ENCODE assay signal across 8 cellular contexts in the genomic region with DNA sequence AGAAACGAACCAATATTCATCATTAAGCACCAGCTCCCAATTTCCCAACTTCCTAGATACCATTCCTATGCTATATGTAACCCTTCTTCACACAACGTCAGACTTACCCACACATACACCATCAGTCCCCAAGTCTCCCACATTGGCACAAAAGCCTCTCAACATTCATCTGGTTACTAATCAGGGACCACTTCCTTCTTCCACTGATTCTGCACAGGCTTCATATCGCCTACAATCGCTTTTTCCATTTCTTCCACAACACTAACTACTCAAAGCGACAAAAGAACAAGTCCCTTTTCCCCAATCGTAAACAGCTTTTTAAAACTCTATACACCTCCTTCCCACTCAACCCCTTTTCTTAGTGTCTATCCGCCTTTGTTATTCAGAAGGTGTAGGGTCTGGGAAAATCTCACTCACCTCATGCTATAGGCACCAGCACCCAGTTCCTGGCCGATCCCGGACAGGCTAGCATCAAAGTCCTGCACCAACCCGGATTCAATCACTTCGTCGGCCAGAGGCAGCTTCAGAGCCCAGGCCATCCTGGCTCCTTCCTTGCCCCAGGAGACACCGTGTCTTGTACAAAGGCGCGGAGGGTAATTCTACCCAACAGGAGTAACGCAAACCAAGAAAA. TPM values are rescaled to one million over a fixed set of nuclear protein-coding genes. Genes with fewer than 3 reads are reported as not detected.
DNase-seq lines count a peak whose midpoint lies in the region; ATAC-seq and TF ChIP-seq lines count a peak whose summit lies in the region.

No MANE protein-coding gene starts in this region.

- H4K20me1 ChIP-seq in neural progenitor cell (ENCODE audit: low read depth), result peaks cover 9% of the 10 kb centered on the region

- H3K79me2 ChIP-seq in neural progenitor cell (ENCODE audit: low read depth), result peaks cover 55% of the 10 kb centered on the region

- H3K9me3 Mint-ChIP-seq in neural progenitor cell (no peaks in the 10 kb centered on the region), progenitor cell of endocrine pancreas (ENCODE audit: low read depth) (no peaks in the 10 kb centered on the region)

- H3K27ac Mint-ChIP-seq in neural progenitor cell, result no peak overlapping the region
- no peak overlapping the region for H3K27ac Mint-ChIP-seq in progenitor cell of endocrine pancreas

- peak; percentile 1 for ATAC-seq in HG02678 (IDR thresholded peaks at IDR 0.05; ENCODE audit: unreplicated experiment)
- ATAC-seq in GM18498 (IDR thresholded peaks at IDR 0.05; ENCODE audit: unreplicated experiment), result no peak

- H3K4me1 Mint-ChIP-seq in neural progenitor cell (peaks cover 4% of the 10 kb centered on the region), progenitor cell of endocrine pancreas (ENCODE audit: low read depth) (peaks cover 6% of the 10 kb centered on the region)

- H3K36me3 Mint-ChIP-seq in neural progenitor cell (no peaks in the 10 kb centered on the region), progenitor cell of endocrine pancreas (ENCODE audit: insufficient read depth) (no peaks in the 10 kb centered on the region)

- H3K27me3 ChIP-seq in esophagus (ENCODE audit: control insufficient read depth in 1 of 2, insufficient read depth in 2 of 2, low read length in 2 of 2) (no peaks in the 10 kb centered on the region), neural progenitor cell (peaks cover 8% of the 10 kb centered on the region)

- POLR2A ChIA-PET in RWPE1 (lab: Yijun Ruan, JAX; ENCODE audit: low non-redundant PET), result interaction anchor here (0.5 to 1.5 kb wide), 4 partner anchors 23 to 89 kb away, joined by 3 to 5 read pairs (median 4); partner anchors contain the start of gene DAZAP2

- H3K36me3 ChIP-seq in esophagus (ENCODE audit: control insufficient read depth in 2 of 2, insufficient read depth in 2 of 2, low read length in 1 of 2) (no peaks in the 10 kb centered on the region), neural progenitor cell (no peaks in the 10 kb centered on the region)

- peak overlapping the region; percentile 73 for H3K4me2 ChIP-seq in neural progenitor cell

- peak overlapping the region; percentile 90 for H3K9ac ChIP-seq in neural progenitor cell

- peak overlapping the region; percentile 93 for H2AFZ ChIP-seq in neural progenitor cell (replicated peaks)

- H3K4me3 Mint-ChIP-seq in neural progenitor cell, result no peak overlapping the region
- no peak overlapping the region for H3K4me3 Mint-ChIP-seq in progenitor cell of endocrine pancreas (ENCODE audit: low read depth)

- TF ChIP-seq CTCF in RWPE1 (conservative IDR thresholded peaks at IDR 0.05; ENCODE audit: low read depth) (no peak), neural progenitor cell (IDR thresholded peaks at IDR 0.05) (no peak), progenitor cell of endocrine pancreas (IDR thresholded peaks at IDR 0.05; ENCODE audit: unreplicated experiment) (no peak)

- H3K4me3 ChIP-seq in esophagus (ENCODE audit: low read depth in 1 of 2, low read length in 2 of 2) (peak overlapping the region; percentile 80 to 98), neural progenitor cell (peak overlapping the region; percentile 87)

- CTCF ChIA-PET in RWPE1 (lab: Yijun Ruan, JAX), result no interaction called here

- WGBS in esophagus, 2 donors, result 3 to 4% methylated on average over 16 of the region's 16 CpGs

- H3K27me3 Mint-ChIP-seq in neural progenitor cell (ENCODE audit: insufficient read depth, low read depth), result peaks cover 4% of the 10 kb centered on the region
- H3K27me3 Mint-ChIP-seq in progenitor cell of endocrine pancreas, result peaks cover 6% of the 10 kb centered on the region

- DNase-seq in GM04503 (ENCODE audit: low read depth) (peak; percentile 8), RWPE1 (ENCODE audit: low spot score) (peak; percentile 13), neural progenitor cell (ENCODE audit: low spot score) (peak; percentile 55), progenitor cell of endocrine pancreas (ENCODE audit: low spot score, unreplicated experiment) (no peak), T-helper 9 cell (no peak)

- H3K27ac ChIP-seq in RWPE1 (peak overlapping the region; percentile 93), esophagus (ENCODE audit: low read depth in 2 of 2, low read length in 1 of 2) (peak overlapping the region; percentile 95 to 99), neural progenitor cell (peak overlapping the region; percentile 97)

- H3K4me1 ChIP-seq in esophagus (ENCODE audit: control insufficient read depth in 2 of 2, insufficient read depth in 2 of 2, low read length in 1 of 2), result no peaks in the 10 kb centered on the region
- no peaks in the 10 kb centered on the region for H3K4me1 ChIP-seq in neural progenitor cell

- H3K9me3 ChIP-seq in esophagus (ENCODE audit: control insufficient read depth in 2 of 2, insufficient read depth in 1 of 2, low read depth in 1 of 2, low read length in 1 of 2) (no peaks in the 10 kb centered on the region), neural progenitor cell (ENCODE audit: low read depth) (no peaks in the 10 kb centered on the region)

- peaks cover 27% of the 10 kb centered on the region for H3F3A ChIP-seq in neural progenitor cell (ENCODE audit: low read depth)

RNA-seq across cellular contexts. Expression of gene TFCP2, which starts 0.9 kb away (rescaled TPM):
- 1 to 10 TPM; 7.6 to 9.6 TPM for polyA plus RNA-seq in esophagus
- 19.4 and 28.8 TPM in 2 replicates for total RNA-seq in neural progenitor cell (ENCODE audit: low replicate concordance)
- 40.0 and 44.2 TPM in 2 replicates for total RNA-seq in progenitor cell of endocrine pancreas

RNA-seq across cellular contexts. Expression of gene POU6F1, which starts 45.9 kb away (rescaled TPM):
- polyA plus RNA-seq in esophagus, result 1 to 10 TPM; 2.5 to 3.6 TPM
- total RNA-seq in neural progenitor cell (ENCODE audit: low replicate concordance), result 1.6 TPM in 2 replicates
- 8.2 and 11.6 TPM in 2 replicates for total RNA-seq in progenitor cell of endocrine pancreas

Comparison
In these comparisons a context has a peak if more than half of its experiments do, and no peak if none do; other contexts are left out.
1. DNase-seq: peak in GM04503 (single experiment), RWPE1 (single experiment) and neural progenitor cell (single experiment); none in progenitor cell of endocrine pancreas (single experiment) and T-helper 9 cell (single experiment).
2. Peak in every context shown above with its lines, with median percentiles within 50 percentile points of each other: H3K27ac ChIP-seq.